ENCODE assay signal across 1 cellular context in genomic region chr5:73587923-73588322, GRCh38.
TF ChIP-seq lines count a peak whose summit lies in the region.

No MANE protein-coding gene starts in this region.

TF ChIP-seq in IMR-90, 13 proteins besides CTCF, POLR2A, EP300 and RAD21 (continued from another document):
- TF ChIP-seq CEBPB (IDR thresholded peaks at IDR 0.05; ENCODE audit: low read depth, low read length) (no peak), FOS (IDR thresholded peaks at IDR 0.05; ENCODE audit: low read depth, low read length) (no peak), MXI1 (IDR thresholded peaks at IDR 0.05; ENCODE audit: borderline replicate concordance, low read depth, low read length) (no peak)
